In genomic region chr7:77427996-77428603, GRCh38 we compare ENCODE assay signal across 10 cellular contexts. TPM values are rescaled to one million over a fixed set of nuclear protein-coding genes. Genes with fewer than 3 reads are reported as not detected.
DNase-seq lines count a peak whose midpoint lies in the region; ATAC-seq, FAIRE-seq and TF ChIP-seq lines count a peak whose summit lies in the region.
"Had no signal": no experiment of that assay in that cellular context is flagged by ENCODE, and none has a peak within 500 bp of the region (broad histone marks: within the 10 kb centered on the region; RNA-seq: fewer than 3 reads in every experiment).

No MANE protein-coding gene starts in this region.

- no peaks in the 10 kb centered on the region for H3K36me3 ChIP-seq in keratinocyte (ENCODE audit: control insufficient read depth in 2 of 2, extremely low read depth in 1 of 2, insufficient read depth in 2 of 2, low read length in 2 of 2)
- H3K36me3 ChIP-seq: colonic mucosa had no signal

- no peaks in the 10 kb centered on the region for H3K9me3 Mint-ChIP-seq in activated CD4-positive, alpha-beta memory T cell treated with anti-CD3 and anti-CD28 coated beads for 36 hours

- H3K27ac Mint-ChIP-seq in activated CD4-positive, alpha-beta memory T cell treated with anti-CD3 and anti-CD28 coated beads for 36 hours = peak overlapping the region; percentile 38

- no peaks in the 10 kb centered on the region for H3K9me1 ChIP-seq in keratinocyte (ENCODE audit: control insufficient read depth, extremely low read depth, insufficient read depth, low read length)

- no peak overlapping the region for H3K4me3 Mint-ChIP-seq in activated CD4-positive, alpha-beta memory T cell treated with anti-CD3 and anti-CD28 coated beads for 36 hours

- ATAC-seq in GM21423 (IDR thresholded peaks at IDR 0.05; ENCODE audit: unreplicated experiment) = no peak
- no peak for ATAC-seq in HG02938 (IDR thresholded peaks at IDR 0.05; ENCODE audit: unreplicated experiment)

- dilution Hi-C loops in keratinocyte (cut with MboI; ENCODE audit: extremely low pct_ligation_motif_present, low sequenced_read_pairs) = no loop called here

- peak; percentile 10 for DNase-seq in stimulated activated CD4-positive, alpha-beta T cell treated with anti-CD3 and anti-CD28 coated beads, Interleukin-4, amount 100 ng/mL, for 24 hours
- DNase-seq in stimulated activated CD4-positive, alpha-beta T cell treated with anti-CD3 and anti-CD28 coated beads, Interleukin-2, amount 100 ng/mL, for 48 hours = no peak
- DNase-seq in activated CD4-positive, alpha-beta memory T cell treated with anti-CD3 and anti-CD28 coated beads for 36 hours = peak; percentile 34
- DNase-seq in keratinocyte (ENCODE audit: low read depth, low spot score) = no peak
- no peak for DNase-seq in GM20000 (ENCODE audit: low spot score)
- DNase-seq in caudate nucleus (lab: John Stamatoyannopoulos, UW) = no peak
- DNase-seq: colonic mucosa had no signal

- no peak overlapping the region for H3K27ac ChIP-seq in keratinocyte (ENCODE audit: control insufficient read depth, insufficient read depth, low read length)
- H3K27ac ChIP-seq in caudate nucleus (ENCODE audit: low read depth, low read length) = no peak overlapping the region
- H3K27ac ChIP-seq: colonic mucosa had no signal

- H3K36me3 Mint-ChIP-seq in activated CD4-positive, alpha-beta memory T cell treated with anti-CD3 and anti-CD28 coated beads for 36 hours = no peaks in the 10 kb centered on the region

- peak; percentile 5 for FAIRE-seq in keratinocyte (lab: Jason Lieb, UNC)

- CTCF ChIA-PET in activated CD4-positive, alpha-beta memory T cell treated with anti-CD3 and anti-CD28 coated beads for 36 hours (lab: Charles Lee) = no interaction called here

- intact Hi-C loops in activated CD4-positive, alpha-beta memory T cell treated with anti-CD3 and anti-CD28 coated beads for 36 hours (cut with micrococcal nuclease) = no loop called here

- TF ChIP-seq CTCF in keratinocyte (optimal IDR thresholded peaks at IDR 0.05 in 1 of 3, IDR thresholded peaks at IDR 0.05 in 1 of 3, conservative IDR thresholded peaks at IDR 0.05 in 1 of 3; ENCODE audit: extremely low read depth in 1 of 3, insufficient read depth in 2 of 3, low read length in 3 of 3) = no peak
- no peak for TF ChIP-seq CTCF in GM20000 (IDR thresholded peaks at IDR 0.05; ENCODE audit: extremely low read depth, missing control alignments)

- H3K4me1 ChIP-seq in keratinocyte (ENCODE audit: control insufficient read depth, extremely low read depth, insufficient read depth, low read length) = peaks cover 30% of the 10 kb centered on the region
- H3K4me1 ChIP-seq: colonic mucosa had no signal

- POLR2A ChIA-PET in activated CD4-positive, alpha-beta memory T cell treated with anti-CD3 and anti-CD28 coated beads for 36 hours (lab: Charles Lee) = interaction anchor here (1.7 kb wide), 1 partner anchor 9 kb away, joined by 4 read pairs; no protein-coding TSS in a partner anchor

- peak overlapping the region; percentile 24 for H3K4me2 ChIP-seq in keratinocyte (ENCODE audit: control insufficient read depth, extremely low read depth, insufficient read depth, low read depth, low read length)

- no peaks in the 10 kb centered on the region for H3K79me2 ChIP-seq in keratinocyte (ENCODE audit: control insufficient read depth, insufficient read depth, low read length)

- no peaks in the 10 kb centered on the region for H3K9me3 ChIP-seq in keratinocyte (ENCODE audit: control insufficient read depth, low read depth, low read length)
- H3K9me3 ChIP-seq: colonic mucosa had no signal

- H4K20me1 ChIP-seq in keratinocyte (ENCODE audit: control insufficient read depth, extremely low read depth, insufficient read depth, low read length) = no peaks in the 10 kb centered on the region

- H3K4me3 ChIP-seq in keratinocyte (ENCODE audit: control insufficient read depth in 2 of 3, extremely low read depth in 1 of 3, insufficient read depth in 2 of 3, low read depth in 1 of 3, low read length in 3 of 3) = no peak overlapping the region
- H3K4me3 ChIP-seq: colonic mucosa, skin epidermis had no signal

- peak overlapping the region; percentile 79 for H2AFZ ChIP-seq in keratinocyte (ENCODE audit: control insufficient read depth, low read length)

- peaks cover 3% of the 10 kb centered on the region for H3K27me3 Mint-ChIP-seq in activated CD4-positive, alpha-beta memory T cell treated with anti-CD3 and anti-CD28 coated beads for 36 hours

- H3K4me1 Mint-ChIP-seq in activated CD4-positive, alpha-beta memory T cell treated with anti-CD3 and anti-CD28 coated beads for 36 hours (ENCODE audit: low read depth) = peaks cover 21% of the 10 kb centered on the region

- H3K27me3 ChIP-seq in keratinocyte (ENCODE audit: control insufficient read depth, extremely low read depth, insufficient read depth, low read length) = no peaks in the 10 kb centered on the region
- H3K27me3 ChIP-seq: colonic mucosa had no signal

- H3K9ac ChIP-seq in keratinocyte (ENCODE audit: control insufficient read depth, extremely low read depth, insufficient read depth, low read length) = no peak overlapping the region

RNA-seq across cellular contexts. Expression of gene GSAP, which starts 12.0 kb away (rescaled TPM):
- total RNA-seq in activated CD4-positive, alpha-beta memory T cell treated with anti-CD3 and anti-CD28 coated beads for 36 hours = 1 to 10 TPM; 1.7 to 1.9 TPM
- 2.8 to 5.4 TPM (median 5.0 TPM) in 3 replicates for polyA plus RNA-seq in keratinocyte
- polyA plus RNA-seq in keratinocyte (2011; ENCODE audit: low read depth) = 5.3 TPM
- 2.1 and 4.5 TPM in 2 replicates for polyA plus RNA-seq in keratinocyte (2011; cell fraction: cytosol; rRNA removed)
- 14.3 and 15.2 TPM in 2 replicates for polyA plus RNA-seq in keratinocyte (2011; cell fraction: nucleus; rRNA removed)
- polyA plus RNA-seq in keratinocyte (2012; ENCODE audit: low replicate concordance) = 1.8 and 7.3 TPM in 2 replicates
- polyA minus RNA-seq in keratinocyte = 4.6 to 11.1 TPM (median 6.0 TPM) in 3 replicates
- 4.0 TPM for polyA minus RNA-seq in keratinocyte (2011; cell fraction: cytosol; rRNA and poly(A)+ RNA removed)
- polyA minus RNA-seq in keratinocyte (2011; cell fraction: nucleus; rRNA and poly(A)+ RNA removed) = 5.2 and 16.1 TPM in 2 replicates

Comparison
In these comparisons a context has a peak if more than half of its experiments do, and no peak if none do; other contexts are left out.
1. DNase-seq: peak in stimulated activated CD4-positive, alpha-beta T cell treated with anti-CD3 and anti-CD28 coated beads, Interleukin-4, amount 100 ng/mL, for 24 hours (single experiment) and activated CD4-positive, alpha-beta memory T cell treated with anti-CD3 and anti-CD28 coated beads for 36 hours (single experiment); none in stimulated activated CD4-positive, alpha-beta T cell treated with anti-CD3 and anti-CD28 coated beads, Interleukin-2, amount 100 ng/mL, for 48 hours (0 of 2), keratinocyte (single experiment), GM20000 (single experiment) and caudate nucleus (0 of 61).